In genomic region chr16:53433930-53434435, GRCh38 we compare ENCODE assay signal across 8 cellular contexts. TPM values are rescaled to one million over a fixed set of nuclear protein-coding genes. Genes with fewer than 3 reads are reported as not detected.
DNase-seq lines count a peak whose midpoint lies in the region; ATAC-seq and TF ChIP-seq lines count a peak whose summit lies in the region.

No MANE protein-coding gene starts in this region.

- no peak for TF ChIP-seq EP300 in sigmoid colon (IDR thresholded peaks at IDR 0.05)

- H3K9me3 Mint-ChIP-seq in CD8-positive, alpha-beta memory T cell, result peaks cover 0 to 4% (median 0%) of the 10 kb centered on the region in 5 donors
- H3K9me3 Mint-ChIP-seq in activated T-helper 17 cell treated with anti-CD3 and anti-CD28 coated beads, Interleukin-2, amount 50 U/mL, for 72 hours, result no peaks in the 10 kb centered on the region

- POLR2A ChIA-PET in CD8-positive, alpha-beta memory T cell (lab: Charles Lee), result interaction anchor here (0.6 to 4.5 kb wide), 11 partner anchors 9 to 378 kb away, joined by 3 to 76 read pairs (median 3); partner anchors contain the start of genes AKTIP and CHD9

- no peak for ATAC-seq in activated T-helper 17 cell treated with anti-CD3 and anti-CD28 coated beads, Interleukin-2, amount 50 U/mL, for 72 hours (replicated peaks)
- ATAC-seq in right cardiac atrium, result peak; percentile 3
- ATAC-seq in GM18873 (IDR thresholded peaks at IDR 0.05; ENCODE audit: low FRiP score, unreplicated experiment), result no peak

- WGBS in right cardiac atrium, result 16% methylated on average over 18 of the region's 18 CpGs
- WGBS in sigmoid colon, 2 donors, result 17 to 23% methylated on average over 18 of the region's 18 CpGs

- CTCF ChIA-PET in CD8-positive, alpha-beta memory T cell (lab: Charles Lee), result interaction anchor here (1.2 to 3.9 kb wide), 6 partner anchors 12 to 76 kb away, joined by 3 to 29 read pairs (median 8); no protein-coding TSS in a partner anchor

- no peaks in the 10 kb centered on the region for H3K36me3 ChIP-seq in CD8-positive, alpha-beta memory T cell (ENCODE audit: insufficient read depth, low read length)
- H3K36me3 ChIP-seq in sigmoid colon, result no peaks in the 10 kb centered on the region

- no peaks in the 10 kb centered on the region for H3K9me3 ChIP-seq in CD8-positive, alpha-beta memory T cell (ENCODE audit: low read length)
- H3K9me3 ChIP-seq in right cardiac atrium (ENCODE audit: control insufficient read depth, low read length), result no peaks in the 10 kb centered on the region
- H3K9me3 ChIP-seq in sigmoid colon, result no peaks in the 10 kb centered on the region

- H3K36me3 Mint-ChIP-seq in CD8-positive, alpha-beta memory T cell, result peaks cover 3 to 24% (median 4%) of the 10 kb centered on the region in 3 donors
- H3K36me3 Mint-ChIP-seq in activated T-helper 17 cell treated with anti-CD3 and anti-CD28 coated beads, Interleukin-2, amount 50 U/mL, for 72 hours (ENCODE audit: low read depth), result peaks cover 18% of the 10 kb centered on the region

- TF ChIP-seq POLR2A in sigmoid colon (IDR thresholded peaks at IDR 0.05), result no peak

- peaks cover 32% of the 10 kb centered on the region for H3K4me1 ChIP-seq in CD8-positive, alpha-beta memory T cell (ENCODE audit: insufficient read depth, low read length)
- H3K4me1 ChIP-seq in right cardiac atrium (ENCODE audit: control insufficient read depth, insufficient read depth, low read length) (no peaks in the 10 kb centered on the region), sigmoid colon (peaks cover 0 to 24% (median 11%) of the 10 kb centered on the region in 4 donors)

- intact Hi-C loops in right cardiac atrium (cut with DNase I) (loop anchor here in 1 of 4 donors (10.0 kb wide), 1 partner anchor 271 kb away; the partner anchor contains the start of genes FTO and RPGRIP1L), sigmoid colon (cut with DNase I) (loop anchor here (2.0 to 10.0 kb wide), 3 partner anchors 69 to 382 kb away; partner anchors contain the start of genes AKTIP, CHD9 and CHD9NB)

- peaks cover 37 to 45% (median 44%) of the 10 kb centered on the region in 3 donors for H3K4me1 Mint-ChIP-seq in CD8-positive, alpha-beta memory T cell
- H3K4me1 Mint-ChIP-seq in activated T-helper 17 cell treated with anti-CD3 and anti-CD28 coated beads, Interleukin-2, amount 50 U/mL, for 72 hours, result peaks cover 16% of the 10 kb centered on the region

- peak in 2 of 5 donors; percentile 74 to 87 for DNase-seq in CD8-positive, alpha-beta memory T cell
- peak; percentile 29 for DNase-seq in HS-5 (ENCODE audit: low read depth)
- DNase-seq in right cardiac atrium, result peak in 1 of 3 donors; percentile 95
- DNase-seq in sigmoid colon, result no peak
- no peak for DNase-seq in SW 1271 (lab: John Stamatoyannopoulos, UW)
- DNase-seq in Ammon's horn (ENCODE audit: low spot score), result no peak

- no peaks in the 10 kb centered on the region for H3K27me3 Mint-ChIP-seq in CD8-positive, alpha-beta memory T cell
- H3K27me3 Mint-ChIP-seq in activated T-helper 17 cell treated with anti-CD3 and anti-CD28 coated beads, Interleukin-2, amount 50 U/mL, for 72 hours, result no peaks in the 10 kb centered on the region

- peak overlapping the region; percentile 98 for H3K4me3 ChIP-seq in CD8-positive, alpha-beta memory T cell (ENCODE audit: low read length)
- peak overlapping the region; percentile 80 for H3K4me3 ChIP-seq in right cardiac atrium (ENCODE audit: low read length)
- H3K4me3 ChIP-seq in sigmoid colon, result peak overlapping the region; percentile 82 to 97 (median 93)

- H3K4me3 Mint-ChIP-seq in CD8-positive, alpha-beta memory T cell, result peak overlapping the region; percentile 79 to 99 (median 82)
- H3K4me3 Mint-ChIP-seq in activated T-helper 17 cell treated with anti-CD3 and anti-CD28 coated beads, Interleukin-2, amount 50 U/mL, for 72 hours, result peak overlapping the region; percentile 99

- H3K27me3 ChIP-seq in CD8-positive, alpha-beta memory T cell (ENCODE audit: insufficient read depth, low read length, poor library complexity, severe bottlenecking), result no peaks in the 10 kb centered on the region
- H3K27me3 ChIP-seq in right cardiac atrium (ENCODE audit: control insufficient read depth, insufficient read depth) (no peaks in the 10 kb centered on the region), sigmoid colon (no peaks in the 10 kb centered on the region)

- TF ChIP-seq CTCF in sigmoid colon (IDR thresholded peaks at IDR 0.05), result no peak

- H3K27ac ChIP-seq in CD8-positive, alpha-beta memory T cell (ENCODE audit: low read depth, low read length), result peak overlapping the region; percentile 97
- peak overlapping the region; percentile 62 for H3K27ac ChIP-seq in right cardiac atrium (ENCODE audit: low read length)
- peak overlapping the region; percentile 95 to 97 (median 97) for H3K27ac ChIP-seq in sigmoid colon

- peak overlapping the region; percentile 79 to 98 (median 89) for H3K27ac Mint-ChIP-seq in CD8-positive, alpha-beta memory T cell
- H3K27ac Mint-ChIP-seq in activated T-helper 17 cell treated with anti-CD3 and anti-CD28 coated beads, Interleukin-2, amount 50 U/mL, for 72 hours, result peak overlapping the region; percentile 91

RNA-seq across cellular contexts. Expression of gene RBL2, which starts 0.3 kb away (rescaled TPM):
- 10 to 100 TPM; 82.9 to 86.4 TPM for total RNA-seq in CD8-positive, alpha-beta memory T cell
- polyA plus RNA-seq in CD8-positive, alpha-beta memory T cell, result 247 TPM
- total RNA-seq in activated T-helper 17 cell treated with anti-CD3 and anti-CD28 coated beads, Interleukin-2, amount 50 U/mL, for 72 hours, result 10 to 100 TPM; 55.9 to 80.1 TPM
- 10 to 100 TPM; 43.1 to 47.4 (median 45.4) TPM for total RNA-seq in right cardiac atrium
- polyA plus RNA-seq in right cardiac atrium, result 26.2 TPM
- total RNA-seq in sigmoid colon, result 100 to 1,000 TPM in 1 of 4 donors, 10 to 100 TPM in 3; 74.9 to 113 (median 82.8) TPM
- 10 to 100 TPM; 25.0 to 36.0 (median 27.6) TPM for polyA plus RNA-seq in sigmoid colon

Comparison
In these comparisons a context has a peak if more than half of its experiments do, and no peak if none do; other contexts are left out.
1. ATAC-seq: peak in right cardiac atrium (2 of 2); none in activated T-helper 17 cell treated with anti-CD3 and anti-CD28 coated beads, Interleukin-2, amount 50 U/mL, for 72 hours (single experiment) and GM18873 (single experiment).
2. Peak in every context shown above with its lines, with median percentiles within 50 percentile points of each other: H3K27ac ChIP-seq and H3K4me3 ChIP-seq.